8 cellular contexts compared by ENCODE assay signal in genomic region chr17:79026345-79027273, GRCh38. TPM values are rescaled to one million over a fixed set of nuclear protein-coding genes. Genes with fewer than 3 reads are reported as not detected.
DNase-seq lines count a peak whose midpoint lies in the region; ATAC-seq and TF ChIP-seq lines count a peak whose summit lies in the region.
"Had no signal": no experiment of that assay in that cellular context is flagged by ENCODE, and none has a peak within 500 bp of the region (broad histone marks: within the 10 kb centered on the region; RNA-seq: fewer than 3 reads in every experiment).

No MANE protein-coding gene starts in this region.

- no peaks in the 10 kb centered on the region for H3K27me3 ChIP-seq in testis

- ATAC-seq in left ventricle myocardium superior (peak; percentile 10), GM19395 (IDR thresholded peaks at IDR 0.05; ENCODE audit: unreplicated experiment) (no peak)

- CTCF ChIA-PET in HEK293 (lab: Yijun Ruan, JAX), result interaction anchor here (0.8 to 5.5 kb wide), 14 partner anchors 10 to 374 kb away, joined by 3 to 67 read pairs (median 6); no protein-coding TSS in a partner anchor

- TF ChIP-seq POLR2A in testis (IDR thresholded peaks at IDR 0.05), result no peak

- H3K36me3 ChIP-seq in HEK293 (ENCODE audit: control insufficient read depth in 2 of 2, insufficient read depth in 1 of 2, low read length in 2 of 2) (no peaks in the 10 kb centered on the region), testis (ENCODE audit: low read depth, missing control alignments) (no peaks in the 10 kb centered on the region)

- TF ChIP-seq CTCF in HEK293 (tag by site-specific recombination; IDR thresholded peaks at IDR 0.05) (no peak), WI38 (IDR thresholded peaks at IDR 0.05; ENCODE audit: low read depth, low read length) (no peak), testis (IDR thresholded peaks at IDR 0.05) (no peak)

- H3K27ac ChIP-seq in HEK293 (ENCODE audit: extremely low read depth, low read depth, low read length) (peak overlapping the region; percentile 7; the same call in 1 of the 2 replicates), testis (no peak overlapping the region)

- H3K9me3 ChIP-seq in HEK293 (ENCODE audit: control insufficient read depth, insufficient read depth, low read depth, low read length) (no peaks in the 10 kb centered on the region), testis (no peaks in the 10 kb centered on the region)

- 54 to 56% methylated on average over 11 to 16 of the region's 16 CpGs for WGBS in testis, 2 donors

- POLR2A ChIA-PET in HEK293 (lab: Yijun Ruan, JAX), result interaction anchor here (0.5 to 2.7 kb wide), 14 partner anchors 10 to 1074 kb away, joined by 3 to 19 read pairs (median 4); partner anchors contain the start of genes CANT1, ENGASE and LGALS3BP

- peaks cover 26% of the 10 kb centered on the region for H3K4me1 ChIP-seq in HEK293 (ENCODE audit: control insufficient read depth, insufficient read depth, low read length)
- peaks cover 59% of the 10 kb centered on the region for H3K4me1 ChIP-seq in testis

- intact Hi-C loops in left ventricle myocardium superior (cut with micrococcal nuclease) (no loop called here), testis (cut with DNase I; ENCODE audit: low total_unique reads) (no loop called here)

- DNase-seq in left ventricle myocardium superior (peak; percentile 74), testis (peak; percentile 50)
- no peak for DNase-seq in activated T-cell treated with anti-CD3 and anti-CD28 coated beads, Interleukin-2, amount 50 U/mL, for 48 hours
- no peak for DNase-seq in activated CD8-positive, alpha-beta memory T cell treated with anti-CD3 and anti-CD28 coated beads, Interleukin-2, amount 50 U/mL, for 48 hours
- DNase-seq: stimulated activated CD4-positive, alpha-beta T cell treated with anti-CD3 and anti-CD28 coated beads, Interleukin-1b, Interleukin-23, amount 100 ng/mL, for 48 hours had no signal

- H3K4me3 ChIP-seq in HEK293 (ENCODE audit: low read depth, low read length) (peak overlapping the region; percentile 9), WI38 (ENCODE audit: low read depth, low read length) (0 out of 2 replicates have a peak overlapping the region, but pooled peaks have one; percentile 12), testis (no peak overlapping the region)

TF ChIP-seq in HEK293, 187 proteins besides CTCF, POLR2A, EP300 and RAD21 (continues in another document):
- TF ChIP-seq ZNF792 (tag by site-specific recombination; IDR thresholded peaks at IDR 0.05) (no peak), ZNF600 (tag by site-specific recombination; IDR thresholded peaks at IDR 0.05) (peak; percentile 67), ZNF571 (tag by site-specific recombination; IDR thresholded peaks at IDR 0.05) (no peak), INSM2 (tag by site-specific recombination; IDR thresholded peaks at IDR 0.05) (0 out of 2 replicates have a peak, but pooled peaks have one; percentile 31), PATZ1 (tag by site-specific recombination; IDR thresholded peaks at IDR 0.05) (peak; percentile 77; the same call in 1 of the 2 replicates), KLF17 (tag by site-specific recombination; IDR thresholded peaks at IDR 0.05) (peak; percentile 88), ZSCAN18 (tag by site-specific recombination; IDR thresholded peaks at IDR 0.05) (no peak), ZNF341 (tag by site-specific recombination; IDR thresholded peaks at IDR 0.05; ENCODE audit: low read depth) (peak; percentile 86), GLIS1 (tag by site-specific recombination; IDR thresholded peaks at IDR 0.05) (peak; percentile 54), ZNF645 (tag by site-specific recombination; IDR thresholded peaks at IDR 0.05) (no peak), ZNF324 (tag by site-specific recombination; IDR thresholded peaks at IDR 0.05) (0 out of 2 replicates have a peak, but pooled peaks have one; percentile 56), ZNF639 (tag by site-specific recombination; IDR thresholded peaks at IDR 0.05) (peak; percentile 34; the same call in 1 of the 2 replicates), KLF1 (tag by site-specific recombination; IDR thresholded peaks at IDR 0.05) (peak; percentile 46; the same call in 1 of the 2 replicates)

RNA-seq across cellular contexts. Expression of gene C1QTNF1, which starts 2.6 kb away (rescaled TPM):
- total RNA-seq in left ventricle myocardium superior (247 TPM), testis (1 to 10 TPM; 9.1 to 9.8 TPM)
- 22.5 TPM for polyA plus RNA-seq in testis (ENCODE audit: insufficient read depth, low read depth, low replicate concordance)

RNA-seq across cellular contexts. Expression of gene CANT1, which starts 17.0 kb away (rescaled TPM):
- total RNA-seq in left ventricle myocardium superior, result 28.2 TPM
- 10 to 100 TPM; 60.6 to 64.1 TPM for total RNA-seq in testis
- polyA plus RNA-seq in testis (ENCODE audit: insufficient read depth, low read depth, low replicate concordance), result 80.5 TPM

RNA-seq across cellular contexts. Expression of gene LGALS3BP, which starts 46.9 kb away (rescaled TPM):
- total RNA-seq in left ventricle myocardium superior (822 TPM), testis (100 to 1,000 TPM; 498 to 845 TPM)
- polyA plus RNA-seq in testis (ENCODE audit: insufficient read depth, low read depth, low replicate concordance), result 328 TPM

RNA-seq across cellular contexts. Expression of gene ENGASE, which starts 48.0 kb away (rescaled TPM):
- total RNA-seq in left ventricle myocardium superior (32.8 TPM), testis (10 to 100 TPM; 34.9 to 48.5 TPM)
- polyA plus RNA-seq in testis (ENCODE audit: insufficient read depth, low read depth, low replicate concordance), result 20.3 TPM

Comparison
In these comparisons a context has a peak if more than half of its experiments do, and no peak if none do; other contexts are left out.
1. H3K4me3 ChIP-seq: peak in HEK293 (single experiment) and WI38 (single experiment); none in testis (0 of 2).
2. DNase-seq: peak in left ventricle myocardium superior (single experiment) and testis (single experiment); none in activated T-cell treated with anti-CD3 and anti-CD28 coated beads, Interleukin-2, amount 50 U/mL, for 48 hours (0 of 2) and activated CD8-positive, alpha-beta memory T cell treated with anti-CD3 and anti-CD28 coated beads, Interleukin-2, amount 50 U/mL, for 48 hours (single experiment).
3. RNA of gene C1QTNF1, which starts 2.6 kb away (total RNA-seq): 247 TPM in left ventricle myocardium superior (single experiment); 9.1 to 9.8 TPM in testis; every median in the first group is over 10 times any median in the second.